18 cellular contexts compared by ENCODE assay signal in genomic region chr2:203462308-203462707, GRCh38.
DNase-seq lines count a peak whose midpoint lies in the region; ATAC-seq, FAIRE-seq and TF ChIP-seq lines count a peak whose summit lies in the region.
"Had no signal": no experiment of that assay in that cellular context is flagged by ENCODE, and none has a peak within 500 bp of the region (broad histone marks: within the 10 kb centered on the region; RNA-seq: fewer than 3 reads in every experiment).

No MANE protein-coding gene starts in this region.

- peaks cover 30% of the 10 kb centered on the region for H3K36me3 Mint-ChIP-seq in nephron (ENCODE audit: low read depth)

- H4K91ac ChIP-seq in IMR-90 (ENCODE audit: insufficient read depth, low read depth, low read length), result no peak overlapping the region

- no peak for TF ChIP-seq CTCF in A549 (IDR thresholded peaks at IDR 0.05)
- TF ChIP-seq CTCF in IMR-90 (conservative IDR thresholded peaks at IDR 0.05; ENCODE audit: low read depth, low read length), result no peak
- no peak for TF ChIP-seq CTCF in nephron (IDR thresholded peaks at IDR 0.05; ENCODE audit: unreplicated experiment in 3 of 3)
- TF ChIP-seq CTCF in GM10248 (IDR thresholded peaks at IDR 0.05; ENCODE audit: control extremely low read depth, extremely low read depth, low read depth, missing control alignments), result no peak

- dilution Hi-C loops in IMR-90 (cut with HindIII; ENCODE audit: low sequenced_read_pairs, unreplicated experiment), result no loop called here

- no peaks in the 10 kb centered on the region for H3K27me3 Mint-ChIP-seq in nephron (ENCODE audit: low read depth)

- no peak overlapping the region for H4K5ac ChIP-seq in IMR-90 (ENCODE audit: low read depth, low read length)

- TF ChIP-seq RAD21 in A549 (conservative IDR thresholded peaks at IDR 0.05 in 1 of 2, IDR thresholded peaks at IDR 0.05 in 1 of 2) (no peak), IMR-90 (IDR thresholded peaks at IDR 0.05; ENCODE audit: low read length) (no peak)

- no peak overlapping the region; a peak in 1 of 6 replicates for H3K27ac ChIP-seq in A549
- no peak overlapping the region for H3K27ac ChIP-seq in IMR-90 (ENCODE audit: insufficient read depth, low read length)

- peaks cover 22% of the 10 kb centered on the region for H3K4me1 Mint-ChIP-seq in nephron

- H3K18ac ChIP-seq in IMR-90 (ENCODE audit: low read depth, low read length), result no peak overlapping the region

- no peak for TF ChIP-seq POLR2A in A549 (IDR thresholded peaks at IDR 0.05; ENCODE audit: low read length)
- no peak for TF ChIP-seq POLR2A in IMR-90 (IDR thresholded peaks at IDR 0.05; ENCODE audit: low read depth, low read length)

- CTCF ChIA-PET in A549 (lab: Yijun Ruan, JAX) (interaction anchor here (2.5 kb wide), 1 partner anchor 9 kb away, joined by 7 read pairs; no protein-coding TSS in a partner anchor), IMR-90 (lab: Yijun Ruan, JAX) (no interaction called here), GM10248 (lab: Yijun Ruan, JAX) (interaction anchor here (2.4 kb wide), 1 partner anchor 8 kb away, joined by 11 read pairs; no protein-coding TSS in a partner anchor)

- ATAC-seq in A549 (no peak), IMR-90 (ENCODE audit: low read depth) (no peak)

- H3K79me1 ChIP-seq in IMR-90 (ENCODE audit: low read depth in 1 of 2, low read length in 2 of 2), result peaks cover 7 to 15% of the 10 kb centered on the region in 2 experiments; a peak in 3 of 4 replicates

- H2AK5ac ChIP-seq in IMR-90 (ENCODE audit: low read depth, low read length), result no peak overlapping the region

- no peaks in the 10 kb centered on the region for H3K9me3 Mint-ChIP-seq in nephron

- peaks cover 3% of the 10 kb centered on the region; the same call in 1 of the 2 replicates for H3K9me1 ChIP-seq in IMR-90 (ENCODE audit: insufficient read depth, low read length)

- peak overlapping the region in 2 of 3 experiments; percentile 38 to 84 for H3K27ac Mint-ChIP-seq in nephron

- no TSS peak for BruUV-seq in IMR-90 (replicated peaks; lab: Mats Ljungman, UMichigan)

- H3K4me1 ChIP-seq in A549 (peaks cover 12% of the 10 kb centered on the region; the same call in 2 of the 3 replicates), IMR-90 (ENCODE audit: control insufficient read depth, insufficient read depth, low read length) (no peaks in the 10 kb centered on the region)

- no peak overlapping the region for H2AK9ac ChIP-seq in IMR-90 (replicated peaks; ENCODE audit: low read depth, low read length, poor library complexity)

- H2AFZ ChIP-seq in IMR-90 (replicated peaks; ENCODE audit: low read length, poor library complexity), result no peak overlapping the region

- no peak overlapping the region for H3K56ac ChIP-seq in IMR-90 (ENCODE audit: extremely low read depth, insufficient read depth, low read length)

- no peak overlapping the region for H3K4me3 Mint-ChIP-seq in nephron

- no peak for TF ChIP-seq EP300 in A549 (IDR thresholded peaks at IDR 0.05)

- H3K4me2 ChIP-seq in A549 (no peak overlapping the region; the same call in 1 of the 3 replicates), IMR-90 (ENCODE audit: low read depth, low read length) (no peak overlapping the region)

- DNase-seq in A549 (ENCODE audit: low read depth in 1 of 2, low spot score in 1 of 2), result no peak
- DNase-seq in IMR-90, result no peak
- no peak for DNase-seq in urothelium cell line (ENCODE audit: low spot score)
- DNase-seq in GM10248 (ENCODE audit: extremely low spot score), result no peak
- no peak for DNase-seq in HUDEP-2 (lab: John Stamatoyannopoulos, UW; ENCODE audit: unreplicated experiment in 76 of 76)
- DNase-seq: ACHN, C1 segment of cervical spinal cord, KBM-7, NCI-H1417, NCI-H345, NCI-H524 treated with DMSO at 0.1 percent for 48 hours, RPMI8226, SHP77 treated with DMSO at 0.1 percent for 48 hours had no signal

- in situ Hi-C loops in IMR-90 (cut with MboI; ENCODE audit: low sequenced_read_pairs), result no loop called here

- peaks cover 12% of the 10 kb centered on the region for H3K36me3 ChIP-seq in IMR-90 (ENCODE audit: control insufficient read depth, insufficient read depth, low read length)

- H3K4me3 ChIP-seq in A549 (no peak overlapping the region), IMR-90 (ENCODE audit: insufficient read depth, low read depth, low read length) (no peak overlapping the region)
- H3K4me3 ChIP-seq: HAP-1 had no signal

- 97% methylated on average over 1 of the region's 1 CpG for WGBS in A549 (ENCODE audit: missing lambda C conversion rate)
- WGBS in IMR-90 (ENCODE audit: extremely low coverage in 2 of 2, insufficient read length in 1 of 2), 2 experiments, result no CpG with 5 or more reads among the region's 1 CpG

- POLR2A ChIA-PET in A549 (lab: Yijun Ruan, JAX), result no interaction called here
- POLR2A ChIA-PET in IMR-90 (lab: Charles Lee; ENCODE audit: unreplicated experiment), result no interaction called here
- POLR2A ChIA-PET in GM10248 (lab: Yijun Ruan, JAX), result no interaction called here

- H3K9me3 ChIP-seq in A549 (no peaks in the 10 kb centered on the region), IMR-90 (ENCODE audit: control insufficient read depth, insufficient read depth, low read length) (no peaks in the 10 kb centered on the region)
- H3K9me3 ChIP-seq: HAP-1 had no signal

- no peak overlapping the region for H2BK20ac ChIP-seq in IMR-90 (ENCODE audit: low read depth, low read length)

- no peak overlapping the region for H3K23ac ChIP-seq in IMR-90 (ENCODE audit: low read depth, low read length)

- no peak for FAIRE-seq in A549 (lab: Jason Lieb, UNC)
- peak; percentile 58 for FAIRE-seq in endometrium (lab: Jason Lieb, UNC)
- no peak for FAIRE-seq in urothelium cell line (lab: Jason Lieb, UNC)
- FAIRE-seq: D721Med, HTR-8/SVneo had no signal

- H3K27me3 ChIP-seq in IMR-90 (ENCODE audit: control insufficient read depth, insufficient read depth, low read length), result no peaks in the 10 kb centered on the region

- no peak overlapping the region; a peak in 1 of 4 replicates for H4K8ac ChIP-seq in IMR-90 (ENCODE audit: low read depth in 2 of 2, low read length in 2 of 2)

- H3K9ac ChIP-seq in IMR-90 (ENCODE audit: low read depth, low read length), result no peak overlapping the region

- no peak overlapping the region for H3K4ac ChIP-seq in IMR-90 (ENCODE audit: low read depth, low read length)

- H2BK120ac ChIP-seq in IMR-90 (ENCODE audit: low read depth, low read length), result no peak overlapping the region

- H2BK5ac ChIP-seq in IMR-90 (ENCODE audit: low read depth, low read length, poor library complexity, severe bottlenecking), result no peak overlapping the region

- intact Hi-C loops in IMR-90 (cut with micrococcal nuclease), result no loop called here

- H3K14ac ChIP-seq in IMR-90 (replicated peaks; ENCODE audit: low read depth, low read length), result no peak overlapping the region

- no peaks in the 10 kb centered on the region for H4K20me1 ChIP-seq in IMR-90 (ENCODE audit: insufficient read depth, low read length)

- no peak overlapping the region for H2BK15ac ChIP-seq in IMR-90 (ENCODE audit: low read depth, low read length)

TF ChIP-seq in A549, 52 proteins besides CTCF, POLR2A, EP300 and RAD21:
- no peak for TF ChIP-seq MYC (IDR thresholded peaks at IDR 0.05; ENCODE audit: borderline replicate concordance, low read length)
- peak; percentile 36 to 44; a peak in 2 of 4 replicates for TF ChIP-seq CEBPB (IDR thresholded peaks at IDR 0.05)

TF ChIP-seq in IMR-90, 13 proteins besides CTCF, POLR2A, EP300 and RAD21:
- TF ChIP-seq CEBPB (IDR thresholded peaks at IDR 0.05; ENCODE audit: low read depth, low read length), result peak; percentile 90
- no peak for TF ChIP-seq NFE2L2 (IDR thresholded peaks at IDR 0.05; ENCODE audit: low read depth, low read length)
